15 cellular contexts compared by ENCODE assay signal in genomic region chr2:173952267-173953046, GRCh38. TPM values are rescaled to one million over a fixed set of nuclear protein-coding genes. Genes with fewer than 3 reads are reported as not detected.
DNase-seq lines count a peak whose midpoint lies in the region; ATAC-seq, FAIRE-seq and TF ChIP-seq lines count a peak whose summit lies in the region.
"Had no signal": no experiment of that assay in that cellular context is flagged by ENCODE, and none has a peak within 500 bp of the region (broad histone marks: within the 10 kb centered on the region; RNA-seq: fewer than 3 reads in every experiment).

No MANE protein-coding gene starts in this region.

- H3K36me3 Mint-ChIP-seq in activated naive CD4-positive, alpha-beta T cell treated with anti-CD3 and anti-CD28 coated beads, Interleukin-2, amount 50 U/mL, for 24 hours = peaks cover 34% of the 10 kb centered on the region
- H3K36me3 Mint-ChIP-seq in activated naive CD8-positive, alpha-beta T cell treated with anti-CD3 and anti-CD28 coated beads, Interleukin-2, amount 50 U/mL, for 24 hours (ENCODE audit: low read depth) = peaks cover 80% of the 10 kb centered on the region

- DNase-seq in activated naive CD4-positive, alpha-beta T cell treated with anti-CD3 and anti-CD28 coated beads, Interleukin-2, amount 50 U/mL, for 16 hours = no peak
- DNase-seq in NB4 (ENCODE audit: low read depth) (peak; percentile 43), small intestine (no peak), NCI-H2196 treated with DMSO at 0.1 percent for 48 hours (lab: John Stamatoyannopoulos, UW; ENCODE audit: unreplicated experiment) (no peak)
- DNase-seq in activated naive CD8-positive, alpha-beta T cell treated with anti-CD3 and anti-CD28 coated beads, Interleukin-2, amount 50 U/mL, for 24 hours = no peak
- no peak for DNase-seq in stimulated activated naive CD8-positive, alpha-beta T cell treated with anti-CD3 and anti-CD28 coated beads, Interleukin-15, Interleukin-2, amounts not matched to agents 100 U/mL and 50 U/mL, for 24 hours
- DNase-seq: activated CD4-positive, CD25-positive, alpha-beta regulatory T cell; GM23248; NCI-H1105; sigmoid colon; stimulated activated CD4-positive, alpha-beta T cell treated with anti-CD3 and anti-CD28 coated beads, Interleukin-4, amount 100 ng/mL, for 1 hour had no signal

- FAIRE-seq in small intestine (lab: Jason Lieb, UNC) = no peak

- WGBS in small intestine, 3 donors = 92 to 97% (median 93%) methylated on average over 5 of the region's 5 CpGs

- H3K4me1 Mint-ChIP-seq in activated naive CD4-positive, alpha-beta T cell treated with anti-CD3 and anti-CD28 coated beads, Interleukin-2, amount 50 U/mL, for 24 hours = peaks cover 97% of the 10 kb centered on the region
- H3K4me1 Mint-ChIP-seq in activated naive CD8-positive, alpha-beta T cell treated with anti-CD3 and anti-CD28 coated beads, Interleukin-2, amount 50 U/mL, for 24 hours = peaks cover 92% of the 10 kb centered on the region

- H3K27me3 Mint-ChIP-seq in activated naive CD4-positive, alpha-beta T cell treated with anti-CD3 and anti-CD28 coated beads, Interleukin-2, amount 50 U/mL, for 24 hours = no peaks in the 10 kb centered on the region
- H3K27me3 Mint-ChIP-seq in activated naive CD8-positive, alpha-beta T cell treated with anti-CD3 and anti-CD28 coated beads, Interleukin-2, amount 50 U/mL, for 24 hours = no peaks in the 10 kb centered on the region

- TF ChIP-seq POLR2A in NB4 (IDR thresholded peaks at IDR 0.05; ENCODE audit: extremely low read depth, insufficient read length) = no peak

- no peak overlapping the region for H3K27ac ChIP-seq in small intestine (ENCODE audit: low read depth in 1 of 2, low read length in 1 of 2)
- H3K27ac ChIP-seq: epithelial cell of prostate, GM23248, sigmoid colon, SK-N-MC had no signal

- peak; percentile 28 for TF ChIP-seq CTCF in NB4 (IDR thresholded peaks at IDR 0.05; ENCODE audit: low read depth, low read length)

- H3K9me3 ChIP-seq in small intestine (ENCODE audit: control insufficient read depth, low read depth) = no peaks in the 10 kb centered on the region
- H3K9me3 ChIP-seq: sigmoid colon had no signal

- peaks cover 5 to 9% of the 10 kb centered on the region in 2 donors for H3K36me3 ChIP-seq in small intestine (ENCODE audit: control insufficient read depth in 2 of 2, insufficient read depth in 2 of 2, low read length in 2 of 2)

- H3K4me1 ChIP-seq in small intestine (ENCODE audit: control insufficient read depth in 2 of 2, insufficient read depth in 1 of 2, low read depth in 1 of 2, low read length in 1 of 2) = peaks cover 3 to 4% of the 10 kb centered on the region in 2 donors

- H3K4me3 ChIP-seq in NB4 (ENCODE audit: low read depth, low read length) (no peak overlapping the region), small intestine (ENCODE audit: low read depth in 1 of 2, low read length in 2 of 2) (no peak overlapping the region)
- H3K4me3 ChIP-seq: GM23248, sigmoid colon, SK-N-MC had no signal

- H3K27me3 ChIP-seq in small intestine (ENCODE audit: control insufficient read depth in 2 of 2, insufficient read depth in 2 of 2, low read length in 2 of 2) = no peaks in the 10 kb centered on the region
- H3K27me3 ChIP-seq: sigmoid colon had no signal

- H3K27ac Mint-ChIP-seq in activated naive CD4-positive, alpha-beta T cell treated with anti-CD3 and anti-CD28 coated beads, Interleukin-2, amount 50 U/mL, for 24 hours = no peak overlapping the region
- peak overlapping the region; percentile 16 for H3K27ac Mint-ChIP-seq in activated naive CD8-positive, alpha-beta T cell treated with anti-CD3 and anti-CD28 coated beads, Interleukin-2, amount 50 U/mL, for 24 hours

- H3K9me3 Mint-ChIP-seq in activated naive CD4-positive, alpha-beta T cell treated with anti-CD3 and anti-CD28 coated beads, Interleukin-2, amount 50 U/mL, for 24 hours = no peaks in the 10 kb centered on the region
- no peaks in the 10 kb centered on the region for H3K9me3 Mint-ChIP-seq in activated naive CD8-positive, alpha-beta T cell treated with anti-CD3 and anti-CD28 coated beads, Interleukin-2, amount 50 U/mL, for 24 hours

- ATAC-seq in activated naive CD8-positive, alpha-beta T cell treated with anti-CD3 and anti-CD28 coated beads, Interleukin-2, amount 50 U/mL, for 24 hours = peak; percentile 83
- peak; percentile 84 for ATAC-seq in stimulated activated naive CD8-positive, alpha-beta T cell treated with anti-CD3 and anti-CD28 coated beads, Interleukin-15, Interleukin-2, amounts not matched to agents 100 U/mL and 50 U/mL, for 24 hours
- ATAC-seq in HG02973 (IDR thresholded peaks at IDR 0.05; ENCODE audit: unreplicated experiment) = no peak

- peak overlapping the region; percentile 45 for H3K4me3 Mint-ChIP-seq in activated naive CD4-positive, alpha-beta T cell treated with anti-CD3 and anti-CD28 coated beads, Interleukin-2, amount 50 U/mL, for 24 hours
- peak overlapping the region; percentile 19 for H3K4me3 Mint-ChIP-seq in activated naive CD8-positive, alpha-beta T cell treated with anti-CD3 and anti-CD28 coated beads, Interleukin-2, amount 50 U/mL, for 24 hours

RNA-seq across cellular contexts. Expression of gene SP3, which starts 12.7 kb away (rescaled TPM):
- polyA plus RNA-seq in small intestine = 10 to 100 TPM; 15.0 to 22.7 (median 15.4) TPM
